In genomic region chrX:84108589-84108988, GRCh38 we compare ENCODE assay signal across 27 cellular contexts.
"Had no signal": no experiment of that assay in that cellular context is flagged by ENCODE, and none has a peak within 500 bp of the region (broad histone marks: within the 10 kb centered on the region; RNA-seq: fewer than 3 reads in every experiment).

No MANE protein-coding gene starts in this region.

- H3K36me3 ChIP-seq: heart right ventricle, left lung, neural progenitor cell, neutrophil, right atrium auricular region, spleen, suprapubic skin, thoracic aorta, tibial artery, uterus had no signal

- H3K27me3 ChIP-seq: heart right ventricle, hepatocyte, left lung, neural progenitor cell, neutrophil, right atrium auricular region, suprapubic skin, tibial artery, uterus had no signal

- DNase-seq: heart right ventricle; islet precursor cell; left lung; mesendoderm; midbrain; naive B cell; natural killer cell; nephron progenitor cell; occipital lobe; spleen; stimulated activated CD4-positive, alpha-beta T cell treated with anti-CD3 and anti-CD28 coated beads, Interleukin-4, amount 100 ng/mL, for 24 hours; stimulated activated naive CD4-positive, alpha-beta T cell; tibial artery; uterus had no signal

- H3K4me1 ChIP-seq: heart right ventricle, left lung, neural progenitor cell, parathyroid adenoma, right atrium auricular region, spleen, suprapubic skin, tibial artery, uterus had no signal

- H3K4me3 Mint-ChIP-seq: naive B cell; natural killer cell; nephron progenitor cell; neural progenitor cell; stimulated activated effector memory CD8-positive, alpha-beta T cell treated with anti-CD3 and anti-CD28 coated beads, Interleukin-12 subunit alpha, Interleukin-12 subunit beta, amount 100 ng/mL, for 72 hours; stimulated activated naive CD8-positive, alpha-beta T cell treated with anti-CD3 and anti-CD28 coated beads, Interleukin-15, Interleukin-2, amounts not matched to agents 100 ng/mL and 50 ng/mL, for 24 hours; type B pancreatic cell had no signal

- H3K4me3 ChIP-seq: heart right ventricle, hepatocyte, left lung, lung, neural progenitor cell, right atrium auricular region, skin epidermis, spleen, suprapubic skin, thoracic aorta, tibial artery, uterus had no signal

- H3K27ac Mint-ChIP-seq: natural killer cell; neural progenitor cell; stimulated activated effector memory CD8-positive, alpha-beta T cell treated with anti-CD3 and anti-CD28 coated beads, Interleukin-12 subunit alpha, Interleukin-12 subunit beta, amount 100 ng/mL, for 72 hours; stimulated activated naive CD8-positive, alpha-beta T cell treated with anti-CD3 and anti-CD28 coated beads, Interleukin-15, Interleukin-2, amounts not matched to agents 100 ng/mL and 50 ng/mL, for 24 hours; type B pancreatic cell had no signal

- H3K9me3 Mint-ChIP-seq: stimulated activated effector memory CD8-positive, alpha-beta T cell treated with anti-CD3 and anti-CD28 coated beads, Interleukin-12 subunit alpha, Interleukin-12 subunit beta, amount 100 ng/mL, for 72 hours; stimulated activated naive CD8-positive, alpha-beta T cell treated with anti-CD3 and anti-CD28 coated beads, Interleukin-15, Interleukin-2, amounts not matched to agents 100 ng/mL and 50 ng/mL, for 24 hours; type B pancreatic cell had no signal

- H3K27me3 Mint-ChIP-seq: naive B cell; stimulated activated naive CD8-positive, alpha-beta T cell treated with anti-CD3 and anti-CD28 coated beads, Interleukin-15, Interleukin-2, amounts not matched to agents 100 ng/mL and 50 ng/mL, for 24 hours; type B pancreatic cell had no signal

- ATAC-seq: heart right ventricle; left lung; natural killer cell; sciatic nerve; stimulated activated effector memory CD8-positive, alpha-beta T cell treated with anti-CD3 and anti-CD28 coated beads, Interleukin-12 subunit alpha, Interleukin-12 subunit beta, amount 100 ng/mL, for 72 hours had no signal

- H3K4me1 Mint-ChIP-seq: natural killer cell; nephron progenitor cell; neural progenitor cell; stimulated activated effector memory CD8-positive, alpha-beta T cell treated with anti-CD3 and anti-CD28 coated beads, Interleukin-12 subunit alpha, Interleukin-12 subunit beta, amount 100 ng/mL, for 72 hours had no signal

- H3K27ac ChIP-seq: heart right ventricle, hepatocyte, left lung, neural progenitor cell, neutrophil, parathyroid adenoma, right atrium auricular region, skin epidermis, spleen, suprapubic skin, thoracic aorta, tibial artery, uterus had no signal

- H3K36me3 Mint-ChIP-seq: naive B cell; natural killer cell; stimulated activated effector memory CD8-positive, alpha-beta T cell treated with anti-CD3 and anti-CD28 coated beads, Interleukin-12 subunit alpha, Interleukin-12 subunit beta, amount 100 ng/mL, for 72 hours had no signal

- H3K9me3 ChIP-seq: neutrophil, right atrium auricular region, spleen, suprapubic skin, thoracic aorta, tibial artery, uterus had no signal
